In the genomic region with DNA sequence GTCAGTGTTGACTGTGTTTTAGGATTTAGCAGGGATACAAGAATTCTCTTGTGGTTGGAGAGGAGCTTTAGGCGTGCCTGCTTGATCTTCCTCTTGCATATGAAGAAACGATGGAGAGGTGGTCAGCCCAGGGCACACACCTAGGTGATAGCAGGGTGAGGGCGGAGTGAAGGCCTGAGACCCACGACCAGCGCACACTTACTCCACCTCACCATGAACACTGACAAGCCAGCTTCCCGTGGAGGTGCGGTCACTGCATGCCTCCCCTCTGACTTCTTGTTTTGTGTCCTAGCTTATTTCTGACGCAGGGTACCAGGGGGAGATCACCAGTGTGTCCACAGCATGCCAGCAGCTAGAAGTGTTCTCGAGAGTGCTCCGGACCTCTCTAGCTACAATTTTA, we compare ENCODE assay signal across 19 cellular contexts. TPM values are rescaled to one million over a fixed set of nuclear protein-coding genes. Genes with fewer than 3 reads are reported as not detected.
A peak's percentile ranks its signal among the peaks of the same experiment; 100 is the strongest.
DNase-seq lines count a peak whose midpoint lies in the region; ATAC-seq and TF ChIP-seq lines count a peak whose summit lies in the region.
"Had no signal": no experiment of that assay in that cellular context is flagged by ENCODE, and none has a peak within 500 bp of the region (broad histone marks: within the 10 kb centered on the region; RNA-seq: fewer than 3 reads in every experiment).

No MANE protein-coding gene starts in this region.

- H3K36me3 Mint-ChIP-seq in chondrocyte (ENCODE audit: low read depth) = peaks cover 29% of the 10 kb centered on the region

- TF ChIP-seq CTCF in OCI-LY7 (conservative IDR thresholded peaks at IDR 0.05; ENCODE audit: low read length) (no peak), spleen (IDR thresholded peaks at IDR 0.05 in 8 of 11, conservative IDR thresholded peaks at IDR 0.05 in 3 of 11) (no peak), chondrocyte (IDR thresholded peaks at IDR 0.05) (no peak)

- H2AFZ ChIP-seq in OCI-LY7 (ENCODE audit: low read length) = no peak overlapping the region

- no peak overlapping the region for H3K4me3 Mint-ChIP-seq in chondrocyte (ENCODE audit: unreplicated experiment)
- H3K4me3 Mint-ChIP-seq: CD4-positive, alpha-beta T cell had no signal

- H3K27me3 Mint-ChIP-seq in chondrocyte (ENCODE audit: low read depth) = no peaks in the 10 kb centered on the region
- H3K27me3 Mint-ChIP-seq: CD4-positive, alpha-beta T cell had no signal

- H3K9me3 Mint-ChIP-seq in chondrocyte (ENCODE audit: low read depth) = no peaks in the 10 kb centered on the region
- H3K9me3 Mint-ChIP-seq: CD4-positive, alpha-beta T cell had no signal

- no peak overlapping the region for H3K27ac ChIP-seq in OCI-LY7 (ENCODE audit: low read depth, low read length, poor library complexity, severe bottlenecking)
- H3K27ac ChIP-seq in spleen = no peak overlapping the region
- H3K27ac ChIP-seq: SJCRH30 had no signal

- BruUV-seq in OCI-LY7 (replicated peaks; lab: Mats Ljungman, UMichigan) = TSS peak; percentile 34

- WGBS in spleen, 5 donors = 88 to 98% (median 91%) methylated on average over 10 of the region's 10 CpGs

- POLR2A ChIA-PET in OCI-LY7 (lab: Charles Lee) = no interaction called here

- peaks cover 9% of the 10 kb centered on the region; the same call in 1 of the 2 replicates for H4K20me1 ChIP-seq in OCI-LY7 (ENCODE audit: insufficient read depth, low read length)

- H3K4me3 ChIP-seq in OCI-LY7 (ENCODE audit: low read depth, low read length, poor library complexity, severe bottlenecking) (no peak overlapping the region), spleen (no peak overlapping the region)
- H3K4me3 ChIP-seq: SJCRH30 had no signal

- peaks cover 99% of the 10 kb centered on the region for H3K36me3 ChIP-seq in OCI-LY7 (ENCODE audit: insufficient read depth, low read length)
- peaks cover 0 to 86% (median 81%) of the 10 kb centered on the region in 6 donors for H3K36me3 ChIP-seq in spleen

- no peak for TF ChIP-seq POLR2A in spleen (IDR thresholded peaks at IDR 0.05)

- peaks cover 8% of the 10 kb centered on the region for H3K4me1 Mint-ChIP-seq in chondrocyte (ENCODE audit: low read depth)

- H3K9me3 ChIP-seq in OCI-LY7 (ENCODE audit: low read length) (no peaks in the 10 kb centered on the region), spleen (no peaks in the 10 kb centered on the region)
- H3K9me3 ChIP-seq: BE2C, SJCRH30 had no signal

- H3K79me2 ChIP-seq in OCI-LY7 (ENCODE audit: insufficient read depth, low read depth, low read length) = peaks cover 22% of the 10 kb centered on the region

- H3K4me1 ChIP-seq in OCI-LY7 (ENCODE audit: insufficient read depth, low read length, poor library complexity, severe bottlenecking) (peaks cover 23% of the 10 kb centered on the region), spleen (peaks cover 7 to 53% (median 40%) of the 10 kb centered on the region in 6 donors)

- H3K27me3 ChIP-seq in spleen (replicated peaks in 1 of 7) = no peaks in the 10 kb centered on the region
- H3K27me3 ChIP-seq: BE2C, SJCRH30 had no signal

- no peaks in the 10 kb centered on the region for H3K9me2 ChIP-seq in OCI-LY7 (ENCODE audit: insufficient read depth, low read length)

- H3K27ac Mint-ChIP-seq in chondrocyte (ENCODE audit: unreplicated experiment) = no peak overlapping the region

- H3K4me2 ChIP-seq in OCI-LY7 (ENCODE audit: low read length) = no peak overlapping the region

- ATAC-seq in left colon = peak; percentile 2

- intact Hi-C loops in OCI-LY7 (cut with micrococcal nuclease; ENCODE audit: unreplicated experiment) (no loop called here), left colon (cut with DNase I, micrococcal nuclease) (no loop called here), spleen (cut with DNase I; ENCODE audit: low total_unique reads) (loop anchor here (10.0 kb wide), 1 partner anchor 46 kb away; a partner anchor contains a TSS)

- CTCF ChIA-PET in OCI-LY7 (lab: Charles Lee; ENCODE audit: unreplicated experiment) = no interaction called here

- peak; percentile 30 for DNase-seq in activated CD8-positive, alpha-beta memory T cell treated with anti-CD3 and anti-CD28 coated beads for 24 hours
- DNase-seq in activated CD8-positive, alpha-beta memory T cell treated with anti-CD3 and anti-CD28 coated beads, Interleukin-2, amount 50 U/mL, for 4 hours = no peak
- DNase-seq in OCI-LY7 (ENCODE audit: low spot score) (no peak), left colon (no peak), spleen (peak; percentile 25), chondrocyte (ENCODE audit: low spot score) (no peak), GOT3 (lab: John Stamatoyannopoulos, UW) (no peak)
- no peak for DNase-seq in stimulated activated CD4-positive, alpha-beta T cell treated with anti-CD3 and anti-CD28 coated beads, Interleukin-4, amount 100 ng/mL, for 1 hour
- DNase-seq: BE2C; CD4-positive, alpha-beta T cell; EL; NCI-H187; NCI-H345; NCI-H526 treated with DMSO at 0.1 percent for 48 hours; NK-92 treated with Interleukin-12 subunit alpha and Interleukin-12 subunit beta, amount 100 ng/mL, for 24 hours; OCI-M1; RPMI8226; SJCRH30 had no signal

RNA-seq across cellular contexts. Expression of a gene that starts 8.1 kb away (rescaled TPM):
- total RNA-seq in OCI-LY7 (2014; rRNA removed; shearing (Covaris generic)) = 83.4 and 90.7 TPM in 2 replicates
- total RNA-seq in OCI-LY7 (2022) = 143 and 155 TPM in 2 replicates
- 10 to 100 TPM; 41.2 to 43.5 TPM for total RNA-seq in left colon
- total RNA-seq in spleen = 10 to 100 TPM; 56.1 to 78.3 (median 61.1) TPM
- polyA plus RNA-seq in spleen = 10 to 100 TPM; 38.4 to 58.3 (median 56.9) TPM
- total RNA-seq in chondrocyte = 37.6 to 53.1 TPM (median 37.6 TPM) in 3 replicates

RNA-seq across cellular contexts. Expression of a gene that starts 17.9 kb away (rescaled TPM):
- total RNA-seq in OCI-LY7 (2014; rRNA removed; shearing (Covaris generic)) = 47.2 and 50.5 TPM in 2 replicates
- total RNA-seq in OCI-LY7 (2022) (81.5 and 114 TPM in 2 replicates), left colon (100 to 1,000 TPM; 283 to 307 TPM), spleen (100 to 1,000 TPM; 198 to 286 (median 238) TPM), chondrocyte (19.5 to 101 TPM (median 99.4 TPM) in 3 replicates)
- 100 to 1,000 TPM; 202 to 276 (median 223) TPM for polyA plus RNA-seq in spleen
- total RNA-seq: SJCRH30 had no signal

RNA-seq across cellular contexts. Expression of a gene that starts 30.0 kb away (rescaled TPM):
- not detected in 2 replicates for total RNA-seq in OCI-LY7 (2014; rRNA removed; shearing (Covaris generic))
- total RNA-seq in OCI-LY7 (2022) (0.11 and 0.13 TPM in 2 replicates), left colon (not detected), spleen (10 to 100 TPM; 15.1 to 34.3 (median 26.6) TPM), chondrocyte (0.15 TPM in 1 of 3 replicates, not detected in the others)
- 1 to 10 TPM in 1 of 3 donors, under 1 TPM in 2; 0.63 to 1.6 (median 0.93) TPM for polyA plus RNA-seq in spleen
- total RNA-seq: HT1080, SJCRH30 had no signal

RNA-seq across cellular contexts. Expression of a gene that starts 42.9 kb away (rescaled TPM):
- 36.7 and 42.4 TPM in 2 replicates for total RNA-seq in OCI-LY7 (2014; rRNA removed; shearing (Covaris generic))
- total RNA-seq in OCI-LY7 (2022) (65.4 and 67.2 TPM in 2 replicates), left colon (10 to 100 TPM; 64.2 to 79.2 TPM), spleen (10 to 100 TPM; 24.2 to 67.9 (median 63.4) TPM), chondrocyte (67.5 to 76.2 TPM (median 67.7 TPM) in 3 replicates)
- 10 to 100 TPM; 59.8 to 71.1 (median 69.1) TPM for polyA plus RNA-seq in spleen

RNA-seq across cellular contexts. Expression of a gene that starts 53.4 kb away (rescaled TPM):
- 77.2 and 99.4 TPM in 2 replicates for total RNA-seq in OCI-LY7 (2014; rRNA removed; shearing (Covaris generic))
- 119 and 122 TPM in 2 replicates for total RNA-seq in OCI-LY7 (2022)
- total RNA-seq in left colon = 100 to 1,000 TPM; 125 to 137 TPM
- 10 to 100 TPM; 39.3 to 46.8 (median 41.3) TPM for total RNA-seq in spleen
- polyA plus RNA-seq in spleen = 10 to 100 TPM; 20.6 to 26.8 (median 25.3) TPM
- 38.0 to 44.4 TPM (median 41.1 TPM) in 3 replicates for total RNA-seq in chondrocyte

Comparison
In these comparisons a context has a peak if more than half of its experiments do, and no peak if none do; other contexts are left out.
1. DNase-seq: peak in activated CD8-positive, alpha-beta memory T cell treated with anti-CD3 and anti-CD28 coated beads for 24 hours (single experiment) and spleen (single experiment); none in activated CD8-positive, alpha-beta memory T cell treated with anti-CD3 and anti-CD28 coated beads, Interleukin-2, amount 50 U/mL, for 4 hours (single experiment), OCI-LY7 (single experiment), left colon (0 of 2), chondrocyte (single experiment), GOT3 (single experiment) and stimulated activated CD4-positive, alpha-beta T cell treated with anti-CD3 and anti-CD28 coated beads, Interleukin-4, amount 100 ng/mL, for 1 hour (single experiment).
2. RNA of a gene that starts 30.0 kb away (total RNA-seq): 15.1 to 34.3 TPM in spleen; 0.11 to 0.13 TPM in OCI-LY7, 0.15 TPM in chondrocyte and not detected in left colon; every median in the first group is over 10 times any median in the second.